8 cellular contexts compared by ENCODE assay signal in the genomic region with DNA sequence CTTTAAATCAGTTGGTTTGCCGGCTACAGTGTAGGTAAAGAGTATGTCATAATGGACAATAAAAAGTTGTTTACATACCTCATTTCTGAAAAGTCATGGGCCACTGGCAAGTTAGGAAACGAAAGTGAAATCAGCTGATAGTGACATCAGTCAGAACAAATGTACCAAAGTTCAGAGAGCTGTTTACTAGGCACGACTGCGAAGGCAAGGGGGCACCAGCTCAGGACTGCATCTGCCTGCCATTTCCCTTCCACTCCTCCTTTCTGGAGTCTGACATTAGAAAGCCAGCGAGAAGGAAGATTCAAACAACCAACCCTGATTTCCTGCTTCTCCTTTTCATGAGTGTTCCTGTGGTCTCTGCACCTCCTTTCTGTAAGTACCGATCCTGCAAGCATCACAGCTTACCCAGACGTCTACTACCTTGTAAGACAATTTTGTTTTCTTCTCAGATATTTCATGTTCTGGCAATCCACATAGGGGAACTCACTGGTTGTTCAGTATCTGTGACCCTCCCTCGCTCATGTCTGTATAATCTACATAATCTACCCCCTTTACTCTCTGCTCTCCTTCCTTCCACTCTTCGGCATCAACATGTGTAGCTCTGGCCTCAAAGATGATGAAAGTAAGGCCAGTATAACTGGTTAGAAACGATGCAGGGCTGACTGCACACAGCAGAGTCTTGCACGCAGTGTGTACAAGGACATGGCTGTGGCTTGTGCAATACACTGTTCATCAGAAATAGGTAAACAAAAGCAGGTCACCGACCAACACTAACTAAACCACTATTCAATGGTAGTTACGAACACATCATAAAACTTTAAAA. TPM values are rescaled to one million over a fixed set of nuclear protein-coding genes. Genes with fewer than 3 reads are reported as not detected.
DNase-seq lines count a peak whose midpoint lies in the region; ATAC-seq and TF ChIP-seq lines count a peak whose summit lies in the region.

TMEM140 (plus strand) TSS at position 174 of the 823 bp plus-strand sequence. CDS start 16,370 bp downstream, outside the sequence.

- in situ Hi-C loops in brain microvascular endothelial cell (cut with HindIII; ENCODE audit: low pct_ligation_motif_present, low sequenced_read_pairs), result no loop called here

- ATAC-seq in GM18870 (IDR thresholded peaks at IDR 0.05; ENCODE audit: unreplicated experiment), result peak; percentile 66
- ATAC-seq in HG03095 (IDR thresholded peaks at IDR 0.05; ENCODE audit: unreplicated experiment), result peak; percentile 65
- peak; percentile 94 for ATAC-seq in left colon

- CTCF ChIA-PET in AG04449 (lab: Yijun Ruan, JAX), result interaction anchor here (1.1 kb wide), 1 partner anchor 10 kb away, joined by 3 read pairs; no protein-coding TSS in a partner anchor

- DNase-seq in AG04449 (ENCODE audit: low read depth, low spot score) (no peak), SW480 (ENCODE audit: low spot score) (peak; percentile 70), brain microvascular endothelial cell (peak; percentile 66), left colon (peak; percentile 58 to 68), iPS-NIHi11 (ENCODE audit: low spot score) (no peak)

- H3K9ac ChIP-seq in stomach smooth muscle (ENCODE audit: low read length in 2 of 2), result peak within 1 kb of the TSS; percentile 80 to 88

- H3K27me3 ChIP-seq in brain microvascular endothelial cell (replicated peaks) (no peaks in the 10 kb centered on the region), stomach smooth muscle (ENCODE audit: control insufficient read depth in 1 of 2, insufficient read depth in 2 of 2, low read length in 2 of 2) (no peaks in the 10 kb centered on the region)

- TF ChIP-seq CTCF in AG04449 (IDR thresholded peaks at IDR 0.05; ENCODE audit: insufficient read depth, low read length, missing control alignments) (no peak), brain microvascular endothelial cell (IDR thresholded peaks at IDR 0.05; ENCODE audit: low read depth, low read length, missing control alignments) (no peak)

- peaks cover 4% of the 10 kb centered on the region for H3K4me1 ChIP-seq in stomach smooth muscle (ENCODE audit: control insufficient read depth, insufficient read depth, low read length)

- H3K36me3 ChIP-seq in brain microvascular endothelial cell (replicated peaks) (no peaks in the 10 kb centered on the region), stomach smooth muscle (ENCODE audit: control insufficient read depth in 2 of 2, insufficient read depth in 2 of 2, low read length in 2 of 2) (peaks cover 0 to 5% of the 10 kb centered on the region in 2 donors)

- peak within 1 kb of the TSS; percentile 62 for H3K27ac ChIP-seq in brain microvascular endothelial cell
- H3K27ac ChIP-seq in stomach smooth muscle (ENCODE audit: low read length), result peak within 1 kb of the TSS; percentile 95

- no peaks in the 10 kb centered on the region for H3K9me3 ChIP-seq in stomach smooth muscle (ENCODE audit: control insufficient read depth in 2 of 2, low read length in 2 of 2)

- intact Hi-C loops in left colon (cut with DNase I, micrococcal nuclease), result loop anchor here in 1 of 2 donors (5.0 kb wide), 1 partner anchor 161 kb away; the partner anchor contains the start of gene AGBL3

- H3K4me3 ChIP-seq in AG04449 (ENCODE audit: low read depth, low read length), result peak within 1 kb of the TSS; percentile 15; the same call in 1 of the 2 replicates
- peak within 1 kb of the TSS; percentile 23 for H3K4me3 ChIP-seq in brain microvascular endothelial cell (ENCODE audit: low read depth, low read length)
- H3K4me3 ChIP-seq in stomach smooth muscle (ENCODE audit: low read length in 2 of 2), result peak within 1 kb of the TSS; percentile 83 to 87

- POLR2A ChIA-PET in AG04449 (lab: Yijun Ruan, JAX), result no interaction called here

RNA-seq across cellular contexts. Expression of gene TMEM140, which starts in this region (rescaled TPM):
- 10 to 100 TPM in 1 of 2 donors, 1 to 10 TPM in 1; 7.4 to 18.3 TPM for total RNA-seq in left colon

Comparison
In these comparisons a context has a peak if more than half of its experiments do, and no peak if none do; other contexts are left out.
1. DNase-seq: peak in SW480 (single experiment), brain microvascular endothelial cell (single experiment) and left colon (2 of 2); none in AG04449 (single experiment) and iPS-NIHi11 (single experiment).
2. H3K4me3 ChIP-seq: peak in every context shown above with its lines; median percentile 85 in stomach smooth muscle; 23 in brain microvascular endothelial cell; 15 in AG04449.
3. Peak in every context shown above with its lines, with median percentiles within 50 percentile points of each other: ATAC-seq.